Comparison of ENCODE assay signal across 21 cellular contexts in genomic region chr15:52858388-52859176, GRCh38.
DNase-seq lines count a peak whose midpoint lies in the region; ATAC-seq, FAIRE-seq and TF ChIP-seq lines count a peak whose summit lies in the region.
"Had no signal": no experiment of that assay in that cellular context is flagged by ENCODE, and none has a peak within 500 bp of the region (broad histone marks: within the 10 kb centered on the region; RNA-seq: fewer than 3 reads in every experiment).

No MANE protein-coding gene starts in this region.

- H3K23ac ChIP-seq in H9 (ENCODE audit: insufficient read length, low read depth, low read length), result no peak overlapping the region
- H3K23ac ChIP-seq in H1 (ENCODE audit: insufficient read length), result no peak overlapping the region
- H3K23ac ChIP-seq in mesenchymal stem cell (ENCODE audit: low read length in 2 of 2), result no peak overlapping the region

- H3K27ac Mint-ChIP-seq in H9, result no peak overlapping the region
- H3K27ac Mint-ChIP-seq: activated CD4-positive, alpha-beta T cell treated with anti-CD3 and anti-CD28 coated beads, Interleukin-2, amount 10 ng/mL, durations not matched to agents 7 days and 5 days; activated T-helper 17 cell treated with anti-CD3 and anti-CD28 coated beads, Interleukin-2, amount 50 U/mL, for 72 hours; naive B cell; T-cell had no signal

- DNase-seq in H9, result peak; percentile 45
- DNase-seq in NCI-H146 treated with DMSO at 0.1 percent for 48 hours (lab: John Stamatoyannopoulos, UW; ENCODE audit: unreplicated experiment), result peak; percentile 11
- no peak for DNase-seq in H1 (ENCODE audit: low read depth in 1 of 2, low spot score in 2 of 2)
- DNase-seq in mesenchymal stem cell, result no peak
- DNase-seq in HEK293T (ENCODE audit: extremely low spot score), result no peak
- no peak for DNase-seq in DMS153 treated with DMSO at 0.1 percent for 48 hours (lab: John Stamatoyannopoulos, UW; ENCODE audit: unreplicated experiment)
- DNase-seq: activated CD4-positive, alpha-beta T cell treated with anti-CD3 and anti-CD28 coated beads, Interleukin-2, amount 10 ng/mL, durations not matched to agents 7 days and 5 days; colonic mucosa; DMS79 treated with DMSO at 0.1 percent for 48 hours; head of caudate nucleus; Kasumi-1; kidney; naive B cell; NCI-H1048; T-cell; upper lobe of left lung had no signal

- H3T11ph ChIP-seq in H9 (ENCODE audit: low read length), result no peak overlapping the region

- peaks cover 14% of the 10 kb centered on the region; the same call in 1 of the 2 replicates for H3K4me1 ChIP-seq in H9 (ENCODE audit: insufficient read depth, low read length)
- peaks cover 0 to 16% (median 11%) of the 10 kb centered on the region in 4 experiments; a peak in 5 of 7 replicates for H3K4me1 ChIP-seq in H1 (replicated peaks in 1 of 4; ENCODE audit: control insufficient read depth in 3 of 4, insufficient read depth in 4 of 4, low read length in 3 of 4)
- H3K4me1 ChIP-seq in mesenchymal stem cell (ENCODE audit: control insufficient read depth, insufficient read depth, low read depth, low read length), result peaks cover 7% of the 10 kb centered on the region
- H3K4me1 ChIP-seq: colonic mucosa, upper lobe of left lung had no signal

- no peak for ATAC-seq in HG03039 (IDR thresholded peaks at IDR 0.05; ENCODE audit: unreplicated experiment)
- ATAC-seq: activated T-helper 17 cell treated with anti-CD3 and anti-CD28 coated beads, Interleukin-2, amount 50 U/mL, for 72 hours; right cardiac atrium; T-cell had no signal

- no peak overlapping the region for H3K14ac ChIP-seq in H9 (ENCODE audit: insufficient read depth, low read length)
- H3K14ac ChIP-seq in H1 (ENCODE audit: insufficient read length), result no peak overlapping the region
- H3K14ac ChIP-seq in mesenchymal stem cell (ENCODE audit: low read length in 2 of 2), result no peak overlapping the region

- no peak overlapping the region for H2AK5ac ChIP-seq in H9 (ENCODE audit: insufficient read length, low read length)
- H2AK5ac ChIP-seq in H1 (ENCODE audit: low read depth, low read length), result no peak overlapping the region; the same call in 1 of the 2 replicates
- H2AK5ac ChIP-seq in mesenchymal stem cell (ENCODE audit: low read length, severe bottlenecking), result peak overlapping the region; percentile 52

- H3K9ac ChIP-seq in H9 (ENCODE audit: extremely low read depth, insufficient read length, low read length), result no peak overlapping the region
- no peak overlapping the region; a peak in 1 of 7 replicates for H3K9ac ChIP-seq in H1 (replicated peaks in 1 of 4; ENCODE audit: extremely low read depth in 1 of 4, low read depth in 3 of 4, low read length in 3 of 4)
- H3K9ac ChIP-seq in mesenchymal stem cell (ENCODE audit: low read length), result no peak overlapping the region

- H3K9me3 Mint-ChIP-seq in H9, result no peaks in the 10 kb centered on the region
- H3K9me3 Mint-ChIP-seq: activated CD4-positive, alpha-beta T cell treated with anti-CD3 and anti-CD28 coated beads, Interleukin-2, amount 10 ng/mL, durations not matched to agents 7 days and 5 days; activated T-helper 17 cell treated with anti-CD3 and anti-CD28 coated beads, Interleukin-2, amount 50 U/mL, for 72 hours; T-cell had no signal

- H3K79me1 ChIP-seq in H9 (ENCODE audit: insufficient read depth, low read depth, low read length, poor library complexity, severe bottlenecking), result no peaks in the 10 kb centered on the region
- H3K79me1 ChIP-seq in H1 (ENCODE audit: low read depth, low read length), result no peaks in the 10 kb centered on the region; the same call in 1 of the 2 replicates
- no peaks in the 10 kb centered on the region for H3K79me1 ChIP-seq in mesenchymal stem cell (replicated peaks; ENCODE audit: low read length, poor library complexity, severe bottlenecking)

- H2BK5ac ChIP-seq in H9 (ENCODE audit: insufficient read length, low read length), result no peak overlapping the region
- H2BK5ac ChIP-seq in H1 (ENCODE audit: low read depth, low read length), result 0 out of 2 replicates have a peak overlapping the region, but pooled peaks have one; percentile 11
- H2BK5ac ChIP-seq in mesenchymal stem cell (ENCODE audit: low read depth, low read length, poor library complexity, severe bottlenecking), result no peak overlapping the region

- TF ChIP-seq CTCF in H9 (conservative IDR thresholded peaks at IDR 0.05), result no peak
- TF ChIP-seq CTCF in H1 (IDR thresholded peaks at IDR 0.05; ENCODE audit: control extremely low read depth in 1 of 3, insufficient read depth in 1 of 3, low read depth in 1 of 3, low read length in 3 of 3), result no peak

- H3K4me2 ChIP-seq in H9 (ENCODE audit: insufficient read depth, insufficient read length, low read length) (peak overlapping the region; percentile 37), H1 (ENCODE audit: insufficient read depth in 1 of 2, low read depth in 2 of 2, low read length in 2 of 2) (peak overlapping the region; percentile 28 to 44), mesenchymal stem cell (ENCODE audit: low read length, poor library complexity, severe bottlenecking) (peak overlapping the region; percentile 40)

- H3K4me3 ChIP-seq in H1 (ENCODE audit: extremely low read depth in 1 of 4, insufficient read depth in 2 of 4, low read depth in 3 of 4, low read length in 4 of 4) (no peak overlapping the region; a peak in 1 of 8 replicates), mesenchymal stem cell (ENCODE audit: insufficient read depth in 1 of 2, low read depth in 1 of 2, low read length in 2 of 2) (no peak overlapping the region)
- H3K4me3 ChIP-seq: colonic mucosa, upper lobe of left lung had no signal

- peak; percentile 58 for FAIRE-seq in H1 (lab: Jason Lieb, UNC)
- FAIRE-seq: HTR-8/SVneo, kidney had no signal

- H4K8ac ChIP-seq in H9 (replicated peaks; ENCODE audit: insufficient read length, low read depth, low read length) (no peak overlapping the region), H1 (ENCODE audit: extremely low read depth, insufficient read depth, low read length) (no peak overlapping the region), mesenchymal stem cell (ENCODE audit: low read length) (no peak overlapping the region)

- no peak for TF ChIP-seq POLR2A in H1 (IDR thresholded peaks at IDR 0.05; ENCODE audit: control extremely low read depth in 1 of 2, low read depth in 2 of 2, low read length in 2 of 2)

- POLR2A ChIA-PET in H1 (lab: Charles Lee; ENCODE audit: partially characterized antibody) (no interaction called here), HEK293T (lab: Yijun Ruan, JAX) (no interaction called here)

- H3K4ac ChIP-seq in H9 (ENCODE audit: low read depth, low read length) (no peak overlapping the region), H1 (replicated peaks; ENCODE audit: insufficient read length, low read depth, low read length) (no peak overlapping the region), mesenchymal stem cell (ENCODE audit: low read depth in 1 of 2, low read length in 2 of 2) (no peak overlapping the region)

- H2BK120ac ChIP-seq in H9 (ENCODE audit: low read depth, low read length, poor library complexity, severe bottlenecking), result no peak overlapping the region
- no peak overlapping the region for H2BK120ac ChIP-seq in H1 (replicated peaks; ENCODE audit: low read depth, low read length)
- H2BK120ac ChIP-seq in mesenchymal stem cell (ENCODE audit: low read depth, low read length), result no peak overlapping the region

- H3K9me3 ChIP-seq in H9 (ENCODE audit: control insufficient read depth, low read depth, low read length) (no peaks in the 10 kb centered on the region), H1 (ENCODE audit: insufficient read depth in 2 of 2, low read depth in 1 of 2, low read length in 1 of 2) (no peaks in the 10 kb centered on the region), mesenchymal stem cell (ENCODE audit: control insufficient read depth, low read length) (no peaks in the 10 kb centered on the region)
- H3K9me3 ChIP-seq: colonic mucosa, upper lobe of left lung had no signal

- H2AFZ ChIP-seq in H9 (ENCODE audit: low read length) (no peak overlapping the region), H1 (ENCODE audit: low read length) (no peak overlapping the region), mesenchymal stem cell (ENCODE audit: low read depth, low read length) (no peak overlapping the region)

- H4K5ac ChIP-seq in H9 (ENCODE audit: insufficient read length, low read depth, low read length) (no peak overlapping the region), H1 (ENCODE audit: insufficient read length, low read depth, low read length) (no peak overlapping the region)

- H3K4me3 Mint-ChIP-seq in H9, result no peak overlapping the region
- H3K4me3 Mint-ChIP-seq: activated CD4-positive, alpha-beta T cell treated with anti-CD3 and anti-CD28 coated beads, Interleukin-2, amount 10 ng/mL, durations not matched to agents 7 days and 5 days; activated T-helper 17 cell treated with anti-CD3 and anti-CD28 coated beads, Interleukin-2, amount 50 U/mL, for 72 hours; naive B cell; T-cell had no signal

- no peaks in the 10 kb centered on the region; a peak in 1 of 7 replicates for H3K36me3 Mint-ChIP-seq in H9 (ENCODE audit: insufficient read depth in 1 of 3, low read depth in 3 of 3)
- H3K36me3 Mint-ChIP-seq: naive B cell, T-cell had no signal

- no peak for TF ChIP-seq EP300 in H1 (IDR thresholded peaks at IDR 0.05; ENCODE audit: borderline replicate concordance in 1 of 2, low read depth in 2 of 2, low read length in 2 of 2)

- H4K20me1 ChIP-seq in H9 (ENCODE audit: control insufficient read depth, insufficient read depth, insufficient read length), result no peaks in the 10 kb centered on the region
- no peaks in the 10 kb centered on the region for H4K20me1 ChIP-seq in H1 (replicated peaks in 1 of 2; ENCODE audit: control insufficient read depth in 1 of 2, insufficient read depth in 2 of 2, low read length in 2 of 2)

- H2BK20ac ChIP-seq in H9 (ENCODE audit: low read depth, low read length, poor library complexity, severe bottlenecking) (no peak overlapping the region), H1 (ENCODE audit: low read length) (no peak overlapping the region)

- CTCF ChIA-PET in H1 (lab: Charles Lee; ENCODE audit: partially characterized antibody) (interaction anchor here (0.8 to 1.7 kb wide), 5 partner anchors 10 to 80 kb away, joined by 3 to 11 read pairs (median 3); no protein-coding TSS in a partner anchor), HEK293T (lab: Yijun Ruan, JAX) (no interaction called here)

- no peaks in the 10 kb centered on the region for H3K23me2 ChIP-seq in H9 (ENCODE audit: insufficient read length, low read depth, low read length, poor library complexity, severe bottlenecking)
- H3K23me2 ChIP-seq in H1 (ENCODE audit: low read depth, low read length), result no peaks in the 10 kb centered on the region

- H3K79me2 ChIP-seq in H9 (ENCODE audit: insufficient read depth, low read length), result no peaks in the 10 kb centered on the region
- no peaks in the 10 kb centered on the region for H3K79me2 ChIP-seq in H1 (ENCODE audit: control insufficient read depth in 1 of 2, insufficient read depth in 2 of 2, low read length in 2 of 2)

- H3K18ac ChIP-seq in H9 (ENCODE audit: insufficient read length, low read depth, low read length), result no peak overlapping the region
- H3K18ac ChIP-seq in H1 (ENCODE audit: extremely low read depth, low read length), result no peak overlapping the region
- no peak overlapping the region for H3K18ac ChIP-seq in mesenchymal stem cell (ENCODE audit: low read depth in 1 of 2, low read length in 2 of 2)

- H3K56ac ChIP-seq in H9 (ENCODE audit: insufficient read length, low read depth, low read length) (no peak overlapping the region), H1 (replicated peaks; ENCODE audit: insufficient read length, low read depth, low read length) (no peak overlapping the region)

- H3K36me3 ChIP-seq in H1 (ENCODE audit: control insufficient read depth in 2 of 4, insufficient read depth in 4 of 4, low read length in 3 of 4) (no peaks in the 10 kb centered on the region), mesenchymal stem cell (ENCODE audit: control insufficient read depth in 1 of 2, insufficient read depth in 2 of 2, low read depth in 1 of 2, low read length in 2 of 2) (no peaks in the 10 kb centered on the region)
- H3K36me3 ChIP-seq: brain microvascular endothelial cell, colonic mucosa, upper lobe of left lung had no signal

- WGBS in H9 (ENCODE audit: extremely low coverage, insufficient read length, low lambda C conversion rate), result no CpG with 5 or more reads among the region's 17 CpGs
- 53% methylated on average over 17 of the region's 17 CpGs; no CpG with 5 or more reads in 1 of the 2 experiments for WGBS in H1 (ENCODE audit: extremely low coverage in 1 of 2, insufficient coverage in 1 of 2, insufficient read length in 1 of 2, insufficient replicate concordance in 2 of 2, low coverage in 1 of 2, low lambda C conversion rate in 2 of 2, missing lambda C conversion rate in 1 of 2), 2 experiments
- 55% methylated on average over 17 of the region's 17 CpGs for WGBS in mesenchymal stem cell

- H3K27me3 ChIP-seq in H9 (ENCODE audit: insufficient read depth, low read length) (no peaks in the 10 kb centered on the region), H1 (replicated peaks in 1 of 4; ENCODE audit: control insufficient read depth in 3 of 4, extremely low read depth in 1 of 4, insufficient read depth in 3 of 4, low read length in 3 of 4) (peaks cover 0 to 2% (median 0%) of the 10 kb centered on the region in 4 experiments; a peak in 1 of 7 replicates), mesenchymal stem cell (ENCODE audit: control insufficient read depth in 1 of 2, insufficient read depth in 1 of 2, low read length in 2 of 2) (peaks cover 5 to 11% of the 10 kb centered on the region in 2 experiments)
- H3K27me3 ChIP-seq: brain microvascular endothelial cell, colonic mucosa had no signal

- no peak overlapping the region for H2BK15ac ChIP-seq in H9 (ENCODE audit: low read depth, low read length)
- H2BK15ac ChIP-seq in H1 (ENCODE audit: low read length), result no peak overlapping the region
- no peak overlapping the region for H2BK15ac ChIP-seq in mesenchymal stem cell (ENCODE audit: low read depth, poor library complexity, severe bottlenecking)

- H3K4me1 Mint-ChIP-seq in H9, result peaks cover 25 to 30% of the 10 kb centered on the region in 2 experiments
- H3K4me1 Mint-ChIP-seq: activated CD4-positive, alpha-beta T cell treated with anti-CD3 and anti-CD28 coated beads, Interleukin-2, amount 10 ng/mL, durations not matched to agents 7 days and 5 days; activated T-helper 17 cell treated with anti-CD3 and anti-CD28 coated beads, Interleukin-2, amount 50 U/mL, for 72 hours; naive B cell; T-cell had no signal

- H2BK12ac ChIP-seq in H9 (ENCODE audit: insufficient read length, low read depth, low read length) (no peak overlapping the region), H1 (ENCODE audit: low read depth, low read length) (0 out of 2 replicates have a peak overlapping the region, but pooled peaks have one; percentile 55), mesenchymal stem cell (ENCODE audit: low read length in 2 of 2) (no peak overlapping the region)

- TF ChIP-seq RAD21 in H1 (IDR thresholded peaks at IDR 0.05 in 1 of 2, conservative IDR thresholded peaks at IDR 0.05 in 1 of 2; ENCODE audit: low read depth in 2 of 2, low read length in 2 of 2), result no peak

- H4K91ac ChIP-seq in H9 (ENCODE audit: insufficient read length, low read depth, low read length) (no peak overlapping the region), H1 (replicated peaks; ENCODE audit: insufficient read length, low read length) (no peak overlapping the region), mesenchymal stem cell (ENCODE audit: low read length) (no peak overlapping the region)

- H3K27me3 Mint-ChIP-seq in H9 (ENCODE audit: low read depth), result no peaks in the 10 kb centered on the region; the same call in none of the 2 replicates
- H3K27me3 Mint-ChIP-seq: activated CD4-positive, alpha-beta T cell treated with anti-CD3 and anti-CD28 coated beads, Interleukin-2, amount 10 ng/mL, durations not matched to agents 7 days and 5 days had no signal

- no peak overlapping the region for H3K27ac ChIP-seq in H9 (ENCODE audit: insufficient read length, low read depth, low read length)
- H3K27ac ChIP-seq in H1 (ENCODE audit: low read depth, low read length), result no peak overlapping the region
- no peak overlapping the region for H3K27ac ChIP-seq in mesenchymal stem cell (ENCODE audit: low read length, poor library complexity, severe bottlenecking)
- H3K27ac ChIP-seq: brain microvascular endothelial cell, colonic mucosa, upper lobe of left lung had no signal

Comparison
In these comparisons a context has a peak if more than half of its experiments do, and no peak if none do; other contexts are left out.
1. DNase-seq: peak in H9 (single experiment) and NCI-H146 treated with DMSO at 0.1 percent for 48 hours (single experiment); none in H1 (0 of 2), mesenchymal stem cell (single experiment), HEK293T (single experiment) and DMS153 treated with DMSO at 0.1 percent for 48 hours (single experiment).
2. Peak in every context shown above with its lines, with median percentiles within 50 percentile points of each other: H3K4me2 ChIP-seq.